In the genomic region with DNA sequence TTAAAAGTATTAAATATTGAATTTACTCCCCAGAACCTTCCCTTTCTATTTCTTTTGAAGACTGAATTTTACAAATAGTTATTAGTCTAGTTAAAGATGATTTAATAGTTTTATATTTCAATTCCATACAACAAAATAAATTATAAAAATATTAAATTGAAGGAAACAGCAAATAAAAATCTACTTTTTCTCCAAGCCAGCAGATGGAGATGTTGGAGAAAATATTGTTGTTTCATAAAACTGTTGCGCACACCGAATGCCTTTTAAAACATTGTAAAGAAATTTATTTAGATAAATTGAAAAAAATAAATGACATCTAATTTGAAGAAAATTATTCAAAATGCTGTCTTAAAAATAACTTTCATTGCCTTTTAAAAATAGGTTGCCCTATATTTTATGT, we compare ENCODE assay signal across 17 cellular contexts.
DNase-seq lines count a peak whose midpoint lies in the region; ATAC-seq and TF ChIP-seq lines count a peak whose summit lies in the region.
"Had no signal": no experiment of that assay in that cellular context is flagged by ENCODE, and none has a peak within 500 bp of the region (broad histone marks: within the 10 kb centered on the region; RNA-seq: fewer than 3 reads in every experiment).

No MANE protein-coding gene starts in this region.

- no peak overlapping the region for H3K27ac Mint-ChIP-seq in activated naive CD4-positive, alpha-beta T cell treated with anti-CD3 and anti-CD28 coated beads, Interleukin-2, amount 10 ng/mL, durations not matched to agents 7 days and 5 days

- DNase-seq in DMS53 (lab: John Stamatoyannopoulos, UW) (peak; percentile 2), DMS53 treated with DMSO at 0.1 percent for 48 hours (lab: John Stamatoyannopoulos, UW; ENCODE audit: unreplicated experiment) (no peak), globus pallidus (ENCODE audit: low spot score) (peak; percentile 48), substantia nigra (lab: John Stamatoyannopoulos, UW) (no peak)
- no peak for DNase-seq in activated naive CD4-positive, alpha-beta T cell treated with anti-CD3 and anti-CD28 coated beads, Interleukin-2, amount 50 U/mL, for 16 hours
- no peak for DNase-seq in activated naive CD4-positive, alpha-beta T cell treated with anti-CD3 and anti-CD28 coated beads, Interleukin-2, amount 10 ng/mL, durations not matched to agents 7 days and 5 days
- DNase-seq: 8988T, DMS153, GM23248, NCI-H146, NCI-H446 treated with DMSO at 0.1 percent for 48 hours, NCI-H82, SIG-M5 had no signal

- no peaks in the 10 kb centered on the region for H3K4me1 Mint-ChIP-seq in activated naive CD4-positive, alpha-beta T cell treated with anti-CD3 and anti-CD28 coated beads, Interleukin-2, amount 10 ng/mL, durations not matched to agents 7 days and 5 days

- peaks cover 18% of the 10 kb centered on the region for H3K27me3 Mint-ChIP-seq in activated naive CD4-positive, alpha-beta T cell treated with anti-CD3 and anti-CD28 coated beads, Interleukin-2, amount 10 ng/mL, durations not matched to agents 7 days and 5 days

- CTCF ChIA-PET in activated naive CD4-positive, alpha-beta T cell treated with anti-CD3 and anti-CD28 coated beads, Interleukin-2, amount 10 ng/mL, durations not matched to agents 7 days and 5 days (lab: Charles Lee) = no interaction called here

- no peaks in the 10 kb centered on the region for H3K36me3 Mint-ChIP-seq in activated naive CD4-positive, alpha-beta T cell treated with anti-CD3 and anti-CD28 coated beads, Interleukin-2, amount 10 ng/mL, durations not matched to agents 7 days and 5 days

- H3K27ac ChIP-seq in VCaP = no peak overlapping the region
- H3K27ac ChIP-seq in substantia nigra (ENCODE audit: low read depth, low read length, poor library complexity, severe bottlenecking) = peak overlapping the region; percentile 9
- H3K27ac ChIP-seq: BLaER1 treated with 17β-estradiol and CSF1 and Interleukin-3, amounts not matched to agents 10 nM and 100 nM; GM23248 had no signal

- peaks cover 2% of the 10 kb centered on the region for H3K9me3 Mint-ChIP-seq in activated naive CD4-positive, alpha-beta T cell treated with anti-CD3 and anti-CD28 coated beads, Interleukin-2, amount 10 ng/mL, durations not matched to agents 7 days and 5 days

- peak; percentile 47 for TF ChIP-seq CTCF in VCaP (conservative IDR thresholded peaks at IDR 0.05)

- no peak overlapping the region for H3K4me3 Mint-ChIP-seq in activated naive CD4-positive, alpha-beta T cell treated with anti-CD3 and anti-CD28 coated beads, Interleukin-2, amount 10 ng/mL, durations not matched to agents 7 days and 5 days

- no peak for ATAC-seq in GM21723 (IDR thresholded peaks at IDR 0.05; ENCODE audit: unreplicated experiment)
- ATAC-seq: HCT116 had no signal

Comparison
In these comparisons a context has a peak if more than half of its experiments do, and no peak if none do; other contexts are left out.
1. DNase-seq: peak in DMS53 (single experiment) and globus pallidus (single experiment); none in DMS53 treated with DMSO at 0.1 percent for 48 hours (single experiment), substantia nigra (0 of 49), activated naive CD4-positive, alpha-beta T cell treated with anti-CD3 and anti-CD28 coated beads, Interleukin-2, amount 50 U/mL, for 16 hours (single experiment) and activated naive CD4-positive, alpha-beta T cell treated with anti-CD3 and anti-CD28 coated beads, Interleukin-2, amount 10 ng/mL, durations not matched to agents 7 days and 5 days (single experiment).